In genomic region chr4:39555472-39555871, GRCh38 we compare ENCODE assay signal across 26 cellular contexts. TPM values are rescaled to one million over a fixed set of nuclear protein-coding genes. Genes with fewer than 3 reads are reported as not detected.
DNase-seq lines count a peak whose midpoint lies in the region; ATAC-seq and TF ChIP-seq lines count a peak whose summit lies in the region.
"Had no signal": no experiment of that assay in that cellular context is flagged by ENCODE, and none has a peak within 500 bp of the region (broad histone marks: within the 10 kb centered on the region; RNA-seq: fewer than 3 reads in every experiment).

No MANE protein-coding gene starts in this region.

- H2BK12ac ChIP-seq in H9 (ENCODE audit: insufficient read length, low read depth, low read length), result no peak overlapping the region

- no peak overlapping the region for H4K8ac ChIP-seq in H9 (replicated peaks; ENCODE audit: insufficient read length, low read depth, low read length)

- CTCF ChIA-PET in Panc1 (lab: Charles Lee), result no interaction called here

- no peak overlapping the region for H3K4me3 ChIP-seq in Panc1 (ENCODE audit: low read depth in 2 of 2, low read length in 2 of 2)
- H3K4me3 ChIP-seq: MG63, PC-9, SJSA1 had no signal

- H3K9me3 ChIP-seq in H9 (ENCODE audit: control insufficient read depth, low read depth, low read length) (no peaks in the 10 kb centered on the region), Panc1 (ENCODE audit: control insufficient read depth, insufficient read depth, low read depth, low read length) (no peaks in the 10 kb centered on the region)
- H3K9me3 ChIP-seq: BE2C, MG63, SJSA1 had no signal

- H3K9me3 Mint-ChIP-seq in H9, result no peaks in the 10 kb centered on the region
- no peaks in the 10 kb centered on the region for H3K9me3 Mint-ChIP-seq in mesothelial cell of epicardium
- no peaks in the 10 kb centered on the region for H3K9me3 Mint-ChIP-seq in stimulated activated memory B cell treated with anti-CD40 and anti-IgM and Interleukin-4, amounts not matched to agents 10 μg/mL and 1 μg/mL and 100 μg/mL, for 72 hours
- H3K9me3 Mint-ChIP-seq in activated naive CD4-positive, alpha-beta T cell treated with anti-CD3 and anti-CD28 coated beads, Interleukin-2, amount 50 U/mL, for 72 hours, result no peaks in the 10 kb centered on the region
- H3K9me3 Mint-ChIP-seq: CD14-positive monocyte; CD8-positive, alpha-beta memory T cell had no signal

- H3K36me3 Mint-ChIP-seq in H9 (ENCODE audit: insufficient read depth in 1 of 3, low read depth in 3 of 3) (peaks cover 4 to 15% (median 4%) of the 10 kb centered on the region in 3 experiments; a peak in 5 of 7 replicates), mesothelial cell of epicardium (peaks cover 8% of the 10 kb centered on the region)
- peaks cover 16% of the 10 kb centered on the region for H3K36me3 Mint-ChIP-seq in stimulated activated memory B cell treated with anti-CD40 and anti-IgM and Interleukin-4, amounts not matched to agents 10 μg/mL and 1 μg/mL and 100 μg/mL, for 72 hours
- no peaks in the 10 kb centered on the region for H3K36me3 Mint-ChIP-seq in activated naive CD4-positive, alpha-beta T cell treated with anti-CD3 and anti-CD28 coated beads, Interleukin-2, amount 50 U/mL, for 72 hours

- WGBS in H9 (ENCODE audit: extremely low coverage, insufficient read length, low lambda C conversion rate), result no CpG with 5 or more reads among the region's 3 CpGs

- peaks cover 5 to 13% of the 10 kb centered on the region in 2 experiments for H3K4me1 Mint-ChIP-seq in H9
- peaks cover 8% of the 10 kb centered on the region for H3K4me1 Mint-ChIP-seq in mesothelial cell of epicardium
- H3K4me1 Mint-ChIP-seq in stimulated activated memory B cell treated with anti-CD40 and anti-IgM and Interleukin-4, amounts not matched to agents 10 μg/mL and 1 μg/mL and 100 μg/mL, for 72 hours, result peaks cover 3% of the 10 kb centered on the region
- H3K4me1 Mint-ChIP-seq: CD14-positive monocyte; CD8-positive, alpha-beta memory T cell had no signal

- no peaks in the 10 kb centered on the region for H3K36me3 ChIP-seq in Panc1 (ENCODE audit: control insufficient read depth, insufficient read depth, low read length)
- H3K36me3 ChIP-seq: BE2C, MG63, SJSA1 had no signal

- no peak overlapping the region for H3K23ac ChIP-seq in H9 (ENCODE audit: insufficient read length, low read depth, low read length)

- no peak overlapping the region for H4K5ac ChIP-seq in H9 (ENCODE audit: insufficient read length, low read depth, low read length)

- H3K79me1 ChIP-seq in H9 (ENCODE audit: insufficient read depth, low read depth, low read length, poor library complexity, severe bottlenecking), result no peaks in the 10 kb centered on the region

- H3K27me3 ChIP-seq in H9 (ENCODE audit: insufficient read depth, low read length) (no peaks in the 10 kb centered on the region), Panc1 (ENCODE audit: control insufficient read depth, insufficient read depth, low read length) (no peaks in the 10 kb centered on the region)
- H3K27me3 ChIP-seq: BE2C, MG63, SJSA1 had no signal

- H3K27ac ChIP-seq in H9 (ENCODE audit: insufficient read length, low read depth, low read length) (no peak overlapping the region), Panc1 (ENCODE audit: low read length) (0 out of 2 replicates have a peak overlapping the region, but pooled peaks have one; percentile 36)
- H3K27ac ChIP-seq: PC-9, SJSA1 had no signal

- H3K27me3 Mint-ChIP-seq in H9 (ENCODE audit: low read depth) (no peaks in the 10 kb centered on the region), mesothelial cell of epicardium (ENCODE audit: low read depth) (no peaks in the 10 kb centered on the region)
- H3K27me3 Mint-ChIP-seq in stimulated activated memory B cell treated with anti-CD40 and anti-IgM and Interleukin-4, amounts not matched to agents 10 μg/mL and 1 μg/mL and 100 μg/mL, for 72 hours, result no peaks in the 10 kb centered on the region
- H3K27me3 Mint-ChIP-seq: CD8-positive, alpha-beta memory T cell had no signal

- H3K9ac ChIP-seq in H9 (ENCODE audit: extremely low read depth, insufficient read length, low read length), result no peak overlapping the region

- no peak overlapping the region for H3K4ac ChIP-seq in H9 (ENCODE audit: low read depth, low read length)

- POLR2A ChIA-PET in Panc1 (lab: Charles Lee), result no interaction called here

- no peak overlapping the region for H2BK5ac ChIP-seq in H9 (ENCODE audit: insufficient read length, low read length)

- in situ Hi-C loops in Panc1 (cut with HindIII; ENCODE audit: low pct_unique_long_range_greater_than_20kb, low sequenced_read_pairs), result no loop called here

- no TSS peak for BruUV-seq in Panc1 (replicated peaks; lab: Mats Ljungman, UMichigan)

- H3K27ac Mint-ChIP-seq in H9, result peak overlapping the region in 2 of 3 experiments; percentile 41 to 73; a peak in 4 of 7 replicates
- peak overlapping the region; percentile 20 for H3K27ac Mint-ChIP-seq in mesothelial cell of epicardium
- peak overlapping the region; percentile 30 for H3K27ac Mint-ChIP-seq in stimulated activated memory B cell treated with anti-CD40 and anti-IgM and Interleukin-4, amounts not matched to agents 10 μg/mL and 1 μg/mL and 100 μg/mL, for 72 hours
- no peak overlapping the region for H3K27ac Mint-ChIP-seq in activated naive CD4-positive, alpha-beta T cell treated with anti-CD3 and anti-CD28 coated beads, Interleukin-2, amount 50 U/mL, for 72 hours

- no peak overlapping the region for H4K91ac ChIP-seq in H9 (ENCODE audit: insufficient read length, low read depth, low read length)

- H4K20me1 ChIP-seq in H9 (ENCODE audit: control insufficient read depth, insufficient read depth, insufficient read length), result no peaks in the 10 kb centered on the region

- no peaks in the 10 kb centered on the region for H3K79me2 ChIP-seq in H9 (ENCODE audit: insufficient read depth, low read length)

- no peak overlapping the region for H2BK120ac ChIP-seq in H9 (ENCODE audit: low read depth, low read length, poor library complexity, severe bottlenecking)

- no peak for TF ChIP-seq CTCF in H9 (conservative IDR thresholded peaks at IDR 0.05)
- TF ChIP-seq CTCF in Panc1 (IDR thresholded peaks at IDR 0.05), result no peak
- TF ChIP-seq CTCF in mesothelial cell of epicardium (IDR thresholded peaks at IDR 0.05; ENCODE audit: unreplicated experiment), result no peak

- H3K14ac ChIP-seq in H9 (ENCODE audit: insufficient read depth, low read length), result no peak overlapping the region

- ATAC-seq in Panc1 (no peak), HG02571 (IDR thresholded peaks at IDR 0.05; ENCODE audit: unreplicated experiment) (no peak)
- ATAC-seq in stimulated activated memory B cell treated with anti-CD40 and anti-IgM and Interleukin-4, amounts not matched to agents 10 μg/mL and 1 μg/mL and 100 μg/mL, for 72 hours, result no peak
- no peak for ATAC-seq in activated naive CD4-positive, alpha-beta T cell treated with anti-CD3 and anti-CD28 coated beads, Interleukin-2, amount 50 U/mL, for 72 hours

- H3K4me1 ChIP-seq in H9 (ENCODE audit: insufficient read depth, low read length) (no peaks in the 10 kb centered on the region), Panc1 (ENCODE audit: control insufficient read depth, insufficient read depth, low read length) (peaks cover 12% of the 10 kb centered on the region)
- H3K4me1 ChIP-seq: BE2C, SJSA1 had no signal

- H3K56ac ChIP-seq in H9 (ENCODE audit: insufficient read length, low read depth, low read length), result no peak overlapping the region

- H2AK5ac ChIP-seq in H9 (ENCODE audit: insufficient read length, low read length), result no peak overlapping the region

- H3K18ac ChIP-seq in H9 (ENCODE audit: insufficient read length, low read depth, low read length), result no peak overlapping the region

- intact Hi-C loops in Panc1 (cut with micrococcal nuclease; ENCODE audit: unreplicated experiment), result no loop called here

- no peak overlapping the region for H2AFZ ChIP-seq in H9 (ENCODE audit: low read length)
- H2AFZ ChIP-seq: PC-9 had no signal

- H3K4me2 ChIP-seq in H9 (ENCODE audit: insufficient read depth, insufficient read length, low read length), result no peak overlapping the region
- H3K4me2 ChIP-seq: PC-9 had no signal

- H2BK15ac ChIP-seq in H9 (ENCODE audit: low read depth, low read length), result no peak overlapping the region

- DNase-seq in H9, result no peak
- DNase-seq in Panc1 (ENCODE audit: low read depth, low spot score), result no peak
- DNase-seq in mesothelial cell of epicardium (ENCODE audit: low spot score in 2 of 2, unreplicated experiment in 2 of 2), result no peak
- DNase-seq in activated naive CD4-positive, alpha-beta T cell treated with anti-CD3 and anti-CD28 coated beads, Interleukin-2, amount 50 U/mL, for 72 hours (ENCODE audit: low spot score in 2 of 2), result no peak
- no peak for DNase-seq in activated naive CD4-positive, alpha-beta T cell treated with anti-CD3 and anti-CD28 coated beads, Interleukin-2, amount 50 U/mL, for 16 hours
- DNase-seq: ACHN; BE2C; Calu3; CD8-positive, alpha-beta memory T cell; DMS153; DND-41; GOT3; KG1; MG63; NCI-H2029; NCI-H446 treated with DMSO at 0.1 percent for 48 hours; NCI-H526; NCI-H82; NK-92 treated with Interleukin-12 subunit alpha and Interleukin-12 subunit beta, amount 100 ng/mL, for 24 hours; PC-9; Right ventricle myocardium superior; RPMI8226 had no signal

- H3K23me2 ChIP-seq in H9 (ENCODE audit: insufficient read length, low read depth, low read length, poor library complexity, severe bottlenecking), result no peaks in the 10 kb centered on the region

- H3T11ph ChIP-seq in H9 (ENCODE audit: low read length), result no peak overlapping the region

- H2BK20ac ChIP-seq in H9 (ENCODE audit: low read depth, low read length, poor library complexity, severe bottlenecking), result no peak overlapping the region

- no peak overlapping the region for H3K4me3 Mint-ChIP-seq in H9
- H3K4me3 Mint-ChIP-seq in mesothelial cell of epicardium, result no peak overlapping the region
- no peak overlapping the region for H3K4me3 Mint-ChIP-seq in stimulated activated memory B cell treated with anti-CD40 and anti-IgM and Interleukin-4, amounts not matched to agents 10 μg/mL and 1 μg/mL and 100 μg/mL, for 72 hours
- H3K4me3 Mint-ChIP-seq: CD14-positive monocyte; CD8-positive, alpha-beta memory T cell had no signal

RNA-seq across cellular contexts. Expression of gene UGDH, which starts 28.2 kb away (rescaled TPM):
- 104 and 109 TPM in 2 replicates for total RNA-seq in H9 (2021)
- total RNA-seq in Panc1 (2021; ENCODE audit: unreplicated experiment), result 373 TPM
- 349 TPM for polyA plus RNA-seq in Panc1 (2012; ENCODE audit: insufficient read length)
- 76.2 to 77.1 TPM (median 76.6 TPM) in 3 replicates for total RNA-seq in mesothelial cell of epicardium
- total RNA-seq in activated naive CD4-positive, alpha-beta T cell treated with anti-CD3 and anti-CD28 coated beads, Interleukin-2, amount 50 U/mL, for 72 hours, result 10 to 100 TPM; 26.0 to 26.6 TPM

Comparison
In these comparisons a context has a peak if more than half of its experiments do, and no peak if none do; other contexts are left out.
1. H3K27ac Mint-ChIP-seq: peak in H9 (2 of 3), mesothelial cell of epicardium (single experiment) and stimulated activated memory B cell treated with anti-CD40 and anti-IgM and Interleukin-4, amounts not matched to agents 10 μg/mL and 1 μg/mL and 100 μg/mL, for 72 hours (single experiment); none in activated naive CD4-positive, alpha-beta T cell treated with anti-CD3 and anti-CD28 coated beads, Interleukin-2, amount 50 U/mL, for 72 hours (0 of 2).